8 cellular contexts compared by ENCODE assay signal in genomic region chr6:138572200-138572875, GRCh38.
DNase-seq lines count a peak whose midpoint lies in the region; ATAC-seq and TF ChIP-seq lines count a peak whose summit lies in the region.

No MANE protein-coding gene starts in this region.

- H3K4me1 ChIP-seq in BLaER1 (peaks cover 83% of the 10 kb centered on the region), adipocyte (ENCODE audit: control insufficient read depth, insufficient read depth, low read length) (peaks cover 16% of the 10 kb centered on the region), right atrium auricular region (peaks cover 0 to 20% of the 10 kb centered on the region in 2 donors), rectal smooth muscle tissue (ENCODE audit: control insufficient read depth, insufficient read depth, low read length) (no peaks in the 10 kb centered on the region)

- H3K9ac ChIP-seq in BLaER1: peak overlapping the region; percentile 77
- peak overlapping the region; percentile 60 for H3K9ac ChIP-seq in adipocyte (ENCODE audit: low read length)
- peak overlapping the region; percentile 45 for H3K9ac ChIP-seq in rectal smooth muscle tissue (ENCODE audit: low read length)

- H3K27ac ChIP-seq in BLaER1 (peak overlapping the region; percentile 58), right atrium auricular region (peak overlapping the region; percentile 57 to 60), rectal smooth muscle tissue (ENCODE audit: low read depth, low read length) (peak overlapping the region; percentile 69)

- peak; percentile 67 for DNase-seq in NCI-H1048 (lab: John Stamatoyannopoulos, UW)
- DNase-seq in adipocyte (ENCODE audit: low read depth): peak; percentile 84
- DNase-seq in right atrium auricular region (ENCODE audit: low spot score): peak; percentile 84
- DNase-seq in activated effector memory CD4-positive, alpha-beta T cell treated with Interleukin-2 at 50 U/mL for 16 hours: no peak
- no peak for DNase-seq in amniotic stem cell (lab: John Stamatoyannopoulos, UW)

- H3K9me3 ChIP-seq in BLaER1 (no peaks in the 10 kb centered on the region), adipocyte (ENCODE audit: control insufficient read depth, low read length) (no peaks in the 10 kb centered on the region), right atrium auricular region (no peaks in the 10 kb centered on the region)

- ATAC-seq in HG03039 (IDR thresholded peaks at IDR 0.05; ENCODE audit: unreplicated experiment): no peak

- peak overlapping the region; percentile 86 for H3K4me2 ChIP-seq in BLaER1

- H3K27me3 ChIP-seq in BLaER1 (peaks cover 39% of the 10 kb centered on the region), adipocyte (replicated peaks; ENCODE audit: control insufficient read depth, insufficient read depth, low read length) (no peaks in the 10 kb centered on the region), right atrium auricular region (no peaks in the 10 kb centered on the region), rectal smooth muscle tissue (ENCODE audit: control insufficient read depth, insufficient read depth, low read length) (no peaks in the 10 kb centered on the region)

- TF ChIP-seq CTCF in right atrium auricular region (IDR thresholded peaks at IDR 0.05): no peak

- peak overlapping the region; percentile 68 for H3K4me3 ChIP-seq in BLaER1
- peak overlapping the region; percentile 79 for H3K4me3 ChIP-seq in adipocyte (ENCODE audit: low read length)
- H3K4me3 ChIP-seq in right atrium auricular region: peak overlapping the region; percentile 26 to 44
- H3K4me3 ChIP-seq in rectal smooth muscle tissue (ENCODE audit: low read length): peak overlapping the region; percentile 75

- peaks cover 20% of the 10 kb centered on the region for H4K20me1 ChIP-seq in BLaER1

- H3K36me3 ChIP-seq in BLaER1 (no peaks in the 10 kb centered on the region), adipocyte (ENCODE audit: control insufficient read depth, insufficient read depth, low read length, severe bottlenecking) (no peaks in the 10 kb centered on the region), right atrium auricular region (no peaks in the 10 kb centered on the region), rectal smooth muscle tissue (ENCODE audit: control insufficient read depth, insufficient read depth, low read length) (no peaks in the 10 kb centered on the region)

Comparison
In these comparisons a context has a peak if more than half of its experiments do, and no peak if none do; other contexts are left out.
1. DNase-seq: peak in NCI-H1048 (single experiment), adipocyte (single experiment) and right atrium auricular region (single experiment); none in activated effector memory CD4-positive, alpha-beta T cell treated with Interleukin-2 at 50 U/mL for 16 hours (single experiment) and amniotic stem cell (single experiment).
2. Peak in every context shown above with its lines, with median percentiles within 50 percentile points of each other: H3K27ac ChIP-seq, H3K4me3 ChIP-seq and H3K9ac ChIP-seq.